16 cellular contexts compared by ENCODE assay signal in genomic region chr18:37662546-37663339, GRCh38.
DNase-seq lines count a peak whose midpoint lies in the region; ATAC-seq lines count a peak whose summit lies in the region.
"Had no signal": no experiment of that assay in that cellular context is flagged by ENCODE, and none has a peak within 500 bp of the region (broad histone marks: within the 10 kb centered on the region; RNA-seq: fewer than 3 reads in every experiment).

No MANE protein-coding gene starts in this region.

- no peak overlapping the region for H3K4ac ChIP-seq in mesendoderm (ENCODE audit: low read depth, low read length)

- H3K23ac ChIP-seq in mesendoderm (ENCODE audit: low read length): no peak overlapping the region

- no peak overlapping the region for H3K9ac ChIP-seq in mesendoderm (ENCODE audit: low read length)
- H3K9ac ChIP-seq: BLaER1 treated with 17β-estradiol and CSF1 and Interleukin-3, amounts not matched to agents 10 nM and 100 nM had no signal

- DNase-seq in D341Med (ENCODE audit: low spot score): peak; percentile 53
- peak; percentile 92 for DNase-seq in NCI-H82 (lab: John Stamatoyannopoulos, UW)
- peak; percentile 12 for DNase-seq in ecto neural progenitor cell (ENCODE audit: low spot score)
- DNase-seq in mesendoderm: peak; percentile 39
- no peak for DNase-seq in HT-29 (ENCODE audit: low spot score)
- DNase-seq in NCI-H345 treated with DMSO at 0.1 percent for 48 hours (lab: John Stamatoyannopoulos, UW; ENCODE audit: unreplicated experiment): no peak
- DNase-seq: CD4-positive, CD25-positive, alpha-beta regulatory T cell; CD8-positive, alpha-beta memory T cell; COR-L47; DMS153; DMS79; GDM1; H9 had no signal

- H2AK5ac ChIP-seq in mesendoderm (ENCODE audit: low read length): no peak overlapping the region

- H3K79me2 ChIP-seq in mesendoderm (ENCODE audit: control insufficient read depth, insufficient read depth, low read length): no peaks in the 10 kb centered on the region

- H3K27me3 ChIP-seq in mesendoderm (ENCODE audit: insufficient read depth, low read length, poor library complexity): no peaks in the 10 kb centered on the region
- H3K27me3 ChIP-seq: BLaER1 treated with 17β-estradiol and CSF1 and Interleukin-3, amounts not matched to agents 10 nM and 100 nM had no signal

- no peak overlapping the region for H2BK15ac ChIP-seq in mesendoderm (replicated peaks; ENCODE audit: low read depth)

- no peak overlapping the region for H2BK120ac ChIP-seq in mesendoderm (ENCODE audit: low read depth, low read length)

- no peak overlapping the region for H4K5ac ChIP-seq in mesendoderm (ENCODE audit: low read length)

- no peak overlapping the region for H4K8ac ChIP-seq in mesendoderm (ENCODE audit: low read depth, low read length)

- no peak overlapping the region for H3K4me3 ChIP-seq in mesendoderm (ENCODE audit: low read length)
- H3K4me3 ChIP-seq: BLaER1 treated with 17β-estradiol and CSF1 and Interleukin-3, amounts not matched to agents 10 nM and 100 nM had no signal

- peaks cover 7% of the 10 kb centered on the region for H3K4me1 ChIP-seq in mesendoderm (ENCODE audit: control insufficient read depth, low read depth, low read length)

- no peak overlapping the region for H3K4me2 ChIP-seq in mesendoderm (ENCODE audit: low read length)
- H3K4me2 ChIP-seq: BLaER1 treated with 17β-estradiol and CSF1 and Interleukin-3, amounts not matched to agents 10 nM and 100 nM had no signal

- H2BK5ac ChIP-seq in mesendoderm (ENCODE audit: low read length): no peak overlapping the region

- H3K56ac ChIP-seq in mesendoderm (ENCODE audit: low read length): no peak overlapping the region

- whole genome bisulfite sequencing in mesendoderm (ENCODE audit: extremely low coverage, insufficient coverage, low lambda C conversion rate): no CpG with 5 or more reads among the region's 13 CpGs

- no peak overlapping the region for H3K27ac ChIP-seq in mesendoderm (ENCODE audit: low read depth, low read length)
- H3K27ac ChIP-seq: BLaER1 treated with 17β-estradiol and CSF1 and Interleukin-3, amounts not matched to agents 10 nM and 100 nM had no signal

- H3K18ac ChIP-seq in mesendoderm (ENCODE audit: low read length): no peak overlapping the region

- ATAC-seq in GM18517 (IDR thresholded peaks at IDR 0.05; ENCODE audit: unreplicated experiment): no peak
- ATAC-seq in GM19328 (IDR thresholded peaks at IDR 0.05; ENCODE audit: unreplicated experiment): no peak

- H3K79me1 ChIP-seq in mesendoderm (ENCODE audit: low read length): no peaks in the 10 kb centered on the region

- no peaks in the 10 kb centered on the region for H3K36me3 ChIP-seq in mesendoderm (ENCODE audit: control insufficient read depth, insufficient read depth, low read length)
- H3K36me3 ChIP-seq: BLaER1 treated with 17β-estradiol and CSF1 and Interleukin-3, amounts not matched to agents 10 nM and 100 nM had no signal

Comparison
In these comparisons a context has a peak if more than half of its experiments do, and no peak if none do; other contexts are left out.
1. DNase-seq: peak in D341Med (single experiment), NCI-H82 (single experiment), ecto neural progenitor cell (single experiment) and mesendoderm (single experiment); none in HT-29 (single experiment) and NCI-H345 treated with DMSO at 0.1 percent for 48 hours (single experiment).